In the genomic region with DNA sequence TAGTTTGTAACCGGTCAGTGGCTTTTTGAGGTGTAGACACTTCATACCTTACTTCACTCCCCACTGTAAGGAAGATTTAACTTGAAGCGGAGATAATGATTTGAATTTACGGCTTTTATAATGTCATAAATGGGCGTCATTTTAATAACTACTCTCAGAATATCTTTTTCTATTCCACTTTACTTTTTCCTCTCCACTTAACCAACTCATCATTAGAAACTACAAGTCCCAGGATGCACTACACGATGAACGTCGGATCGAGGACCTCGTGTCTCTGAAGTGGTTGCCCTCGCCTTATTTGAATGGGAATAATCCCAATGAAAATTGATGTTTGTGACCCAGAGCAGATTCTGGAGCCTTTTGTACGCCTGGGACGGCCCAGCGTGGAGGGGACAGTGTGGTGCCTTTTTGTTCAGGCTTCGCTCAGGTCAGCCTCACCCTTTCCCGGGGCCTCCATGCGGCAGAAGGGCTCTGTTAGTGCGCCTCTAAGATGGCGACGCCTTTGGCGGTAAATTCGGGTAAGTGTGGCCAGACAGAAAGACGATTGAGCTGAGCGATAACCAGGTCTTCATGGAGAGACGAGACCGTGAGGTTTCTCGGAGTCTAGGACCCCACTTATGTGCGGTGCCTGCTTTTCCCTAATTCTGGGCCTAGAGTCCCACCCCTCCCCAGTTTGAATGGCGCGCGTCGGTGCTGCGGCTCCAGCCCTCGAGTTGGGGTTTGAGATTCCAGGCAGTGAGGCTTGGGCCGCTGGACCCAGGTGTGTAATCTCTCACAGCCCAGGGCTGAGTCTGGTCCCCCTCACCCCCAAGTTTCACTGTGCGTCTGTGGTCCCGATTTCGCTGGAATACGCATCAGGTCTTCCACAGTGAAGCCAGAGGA, we compare ENCODE assay signal across 1 cellular context.
TF ChIP-seq lines count a peak whose summit lies in the region.

NUP205 (plus strand) TSS at position 463 of the 882 bp plus-strand sequence; CDS start at position 491, 28 bp downstream.

TF ChIP-seq in HepG2, 621 proteins besides CTCF, POLR2A, EP300 and RAD21 (continued from another document and continues in another):
- TF ChIP-seq, protein P1, sequence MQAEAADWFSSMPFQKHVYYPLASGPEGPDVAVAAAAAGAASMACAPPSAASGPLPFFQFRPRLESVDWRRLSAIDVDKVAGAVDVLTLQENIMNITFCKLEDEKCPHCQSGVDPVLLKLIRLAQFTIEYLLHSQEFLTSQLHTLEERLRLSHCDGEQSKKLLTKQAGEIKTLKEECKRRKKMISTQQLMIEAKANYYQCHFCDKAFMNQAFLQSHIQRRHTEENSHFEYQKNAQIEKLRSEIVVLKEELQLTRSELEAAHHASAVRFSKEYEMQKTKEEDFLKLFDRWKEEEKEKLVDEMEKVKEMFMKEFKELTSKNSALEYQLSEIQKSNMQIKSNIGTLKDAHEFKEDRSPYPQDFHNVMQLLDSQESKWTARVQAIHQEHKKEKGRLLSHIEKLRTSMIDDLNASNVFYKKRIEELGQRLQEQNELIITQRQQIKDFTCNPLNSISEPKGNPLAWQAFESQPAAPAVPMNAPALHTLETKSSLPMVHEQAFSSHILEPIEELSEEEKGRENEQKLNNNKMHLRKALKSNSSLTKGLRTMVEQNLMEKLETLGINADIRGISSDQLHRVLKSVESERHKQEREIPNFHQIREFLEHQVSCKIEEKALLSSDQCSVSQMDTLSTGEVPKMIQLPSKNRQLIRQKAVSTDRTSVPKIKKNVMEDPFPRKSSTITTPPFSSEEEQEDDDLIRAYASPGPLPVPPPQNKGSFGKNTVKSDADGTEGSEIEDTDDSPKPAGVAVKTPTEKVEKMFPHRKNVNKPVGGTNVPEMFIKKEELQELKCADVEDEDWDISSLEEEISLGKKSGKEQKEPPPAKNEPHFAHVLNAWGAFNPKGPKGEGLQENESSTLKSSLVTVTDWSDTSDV (CRISPR knock-in tag; IDR thresholded peaks at IDR 0.05), result peak; percentile 83
- 0 out of 2 replicates have a peak, but pooled peaks have one; percentile 50 for TF ChIP-seq NFATC3 (CRISPR knock-in tag; IDR thresholded peaks at IDR 0.05)
- TF ChIP-seq ZNF652 (CRISPR knock-in tag; IDR thresholded peaks at IDR 0.05; ENCODE audit: borderline replicate concordance, low read depth), result 0 out of 2 replicates have a peak, but pooled peaks have one; percentile 24
- no peak for TF ChIP-seq ZNF333 (CRISPR knock-in tag; IDR thresholded peaks at IDR 0.05; ENCODE audit: borderline replicate concordance)
- peak; percentile 73; the same call in 1 of the 2 replicates for TF ChIP-seq ZNF253 (CRISPR knock-in tag; IDR thresholded peaks at IDR 0.05; ENCODE audit: borderline replicate concordance)
- no peak for TF ChIP-seq CENPT (CRISPR knock-in tag; IDR thresholded peaks at IDR 0.05; ENCODE audit: low read depth)
- TF ChIP-seq, protein P2, sequence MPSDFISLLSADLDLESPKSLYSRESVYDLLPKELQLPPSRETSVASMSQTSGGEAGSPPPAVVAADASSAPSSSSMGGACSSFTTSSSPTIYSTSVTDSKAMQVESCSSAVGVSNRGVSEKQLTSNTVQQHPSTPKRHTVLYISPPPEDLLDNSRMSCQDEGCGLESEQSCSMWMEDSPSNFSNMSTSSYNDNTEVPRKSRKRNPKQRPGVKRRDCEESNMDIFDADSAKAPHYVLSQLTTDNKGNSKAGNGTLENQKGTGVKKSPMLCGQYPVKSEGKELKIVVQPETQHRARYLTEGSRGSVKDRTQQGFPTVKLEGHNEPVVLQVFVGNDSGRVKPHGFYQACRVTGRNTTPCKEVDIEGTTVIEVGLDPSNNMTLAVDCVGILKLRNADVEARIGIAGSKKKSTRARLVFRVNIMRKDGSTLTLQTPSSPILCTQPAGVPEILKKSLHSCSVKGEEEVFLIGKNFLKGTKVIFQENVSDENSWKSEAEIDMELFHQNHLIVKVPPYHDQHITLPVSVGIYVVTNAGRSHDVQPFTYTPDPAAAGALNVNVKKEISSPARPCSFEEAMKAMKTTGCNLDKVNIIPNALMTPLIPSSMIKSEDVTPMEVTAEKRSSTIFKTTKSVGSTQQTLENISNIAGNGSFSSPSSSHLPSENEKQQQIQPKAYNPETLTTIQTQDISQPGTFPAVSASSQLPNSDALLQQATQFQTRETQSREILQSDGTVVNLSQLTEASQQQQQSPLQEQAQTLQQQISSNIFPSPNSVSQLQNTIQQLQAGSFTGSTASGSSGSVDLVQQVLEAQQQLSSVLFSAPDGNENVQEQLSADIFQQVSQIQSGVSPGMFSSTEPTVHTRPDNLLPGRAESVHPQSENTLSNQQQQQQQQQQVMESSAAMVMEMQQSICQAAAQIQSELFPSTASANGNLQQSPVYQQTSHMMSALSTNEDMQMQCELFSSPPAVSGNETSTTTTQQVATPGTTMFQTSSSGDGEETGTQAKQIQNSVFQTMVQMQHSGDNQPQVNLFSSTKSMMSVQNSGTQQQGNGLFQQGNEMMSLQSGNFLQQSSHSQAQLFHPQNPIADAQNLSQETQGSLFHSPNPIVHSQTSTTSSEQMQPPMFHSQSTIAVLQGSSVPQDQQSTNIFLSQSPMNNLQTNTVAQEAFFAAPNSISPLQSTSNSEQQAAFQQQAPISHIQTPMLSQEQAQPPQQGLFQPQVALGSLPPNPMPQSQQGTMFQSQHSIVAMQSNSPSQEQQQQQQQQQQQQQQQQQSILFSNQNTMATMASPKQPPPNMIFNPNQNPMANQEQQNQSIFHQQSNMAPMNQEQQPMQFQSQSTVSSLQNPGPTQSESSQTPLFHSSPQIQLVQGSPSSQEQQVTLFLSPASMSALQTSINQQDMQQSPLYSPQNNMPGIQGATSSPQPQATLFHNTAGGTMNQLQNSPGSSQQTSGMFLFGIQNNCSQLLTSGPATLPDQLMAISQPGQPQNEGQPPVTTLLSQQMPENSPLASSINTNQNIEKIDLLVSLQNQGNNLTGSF (CRISPR knock-in tag; IDR thresholded peaks at IDR 0.05), result 0 out of 2 replicates have a peak, but pooled peaks have one; percentile 80
- TF ChIP-seq, protein P3, sequence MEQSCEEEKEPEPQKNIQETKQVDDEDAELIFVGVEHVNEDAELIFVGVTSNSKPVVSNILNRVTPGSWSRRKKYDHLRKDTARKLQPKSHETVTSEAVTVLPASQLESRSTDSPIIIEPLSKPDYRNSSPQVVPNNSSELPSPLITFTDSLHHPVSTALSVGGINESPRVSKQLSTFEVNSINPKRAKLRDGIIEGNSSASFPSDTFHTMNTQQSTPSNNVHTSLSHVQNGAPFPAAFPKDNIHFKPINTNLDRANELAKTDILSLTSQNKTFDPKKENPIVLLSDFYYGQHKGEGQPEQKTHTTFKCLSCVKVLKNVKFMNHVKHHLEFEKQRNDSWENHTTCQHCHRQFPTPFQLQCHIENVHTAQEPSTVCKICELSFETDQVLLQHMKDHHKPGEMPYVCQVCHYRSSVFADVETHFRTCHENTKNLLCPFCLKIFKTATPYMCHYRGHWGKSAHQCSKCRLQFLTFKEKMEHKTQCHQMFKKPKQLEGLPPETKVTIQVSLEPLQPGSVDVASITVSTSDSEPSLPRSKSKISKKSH (CRISPR knock-in tag; IDR thresholded peaks at IDR 0.05; ENCODE audit: borderline replicate concordance), result peak; percentile 85; the same call in 1 of the 2 replicates
- TF ChIP-seq ATF3 (CRISPR knock-in tag; IDR thresholded peaks at IDR 0.05), result no peak
- peak; percentile 72; the same call in 1 of the 2 replicates for TF ChIP-seq GMEB2 (CRISPR knock-in tag; IDR thresholded peaks at IDR 0.05; ENCODE audit: low read depth)
- no peak for TF ChIP-seq RBM39 (IDR thresholded peaks at IDR 0.05; ENCODE audit: low read depth, low read length, poor library complexity, severe bottlenecking)
- TF ChIP-seq, protein P4, sequence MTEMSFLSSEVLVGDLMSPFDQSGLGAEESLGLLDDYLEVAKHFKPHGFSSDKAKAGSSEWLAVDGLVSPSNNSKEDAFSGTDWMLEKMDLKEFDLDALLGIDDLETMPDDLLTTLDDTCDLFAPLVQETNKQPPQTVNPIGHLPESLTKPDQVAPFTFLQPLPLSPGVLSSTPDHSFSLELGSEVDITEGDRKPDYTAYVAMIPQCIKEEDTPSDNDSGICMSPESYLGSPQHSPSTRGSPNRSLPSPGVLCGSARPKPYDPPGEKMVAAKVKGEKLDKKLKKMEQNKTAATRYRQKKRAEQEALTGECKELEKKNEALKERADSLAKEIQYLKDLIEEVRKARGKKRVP (CRISPR knock-in tag; IDR thresholded peaks at IDR 0.05), result peak in 1 of 2 experiments; percentile 58; a peak in 2 of 4 replicates
- TF ChIP-seq ZBTB1 (CRISPR knock-in tag; IDR thresholded peaks at IDR 0.05; ENCODE audit: borderline replicate concordance), result no peak
- peak; percentile 94 for TF ChIP-seq MAX (IDR thresholded peaks at IDR 0.05)
- peak; percentile 70; the same call in 1 of the 2 replicates for TF ChIP-seq ZNF776 (CRISPR knock-in tag; IDR thresholded peaks at IDR 0.05)
- peak; percentile 90 for TF ChIP-seq RNF2 (conservative IDR thresholded peaks at IDR 0.05; ENCODE audit: low read depth)
- TF ChIP-seq ZNF33A (CRISPR knock-in tag; IDR thresholded peaks at IDR 0.05; ENCODE audit: borderline replicate concordance), result peak; percentile 86; the same call in 1 of the 2 replicates
- TF ChIP-seq, protein P5, sequence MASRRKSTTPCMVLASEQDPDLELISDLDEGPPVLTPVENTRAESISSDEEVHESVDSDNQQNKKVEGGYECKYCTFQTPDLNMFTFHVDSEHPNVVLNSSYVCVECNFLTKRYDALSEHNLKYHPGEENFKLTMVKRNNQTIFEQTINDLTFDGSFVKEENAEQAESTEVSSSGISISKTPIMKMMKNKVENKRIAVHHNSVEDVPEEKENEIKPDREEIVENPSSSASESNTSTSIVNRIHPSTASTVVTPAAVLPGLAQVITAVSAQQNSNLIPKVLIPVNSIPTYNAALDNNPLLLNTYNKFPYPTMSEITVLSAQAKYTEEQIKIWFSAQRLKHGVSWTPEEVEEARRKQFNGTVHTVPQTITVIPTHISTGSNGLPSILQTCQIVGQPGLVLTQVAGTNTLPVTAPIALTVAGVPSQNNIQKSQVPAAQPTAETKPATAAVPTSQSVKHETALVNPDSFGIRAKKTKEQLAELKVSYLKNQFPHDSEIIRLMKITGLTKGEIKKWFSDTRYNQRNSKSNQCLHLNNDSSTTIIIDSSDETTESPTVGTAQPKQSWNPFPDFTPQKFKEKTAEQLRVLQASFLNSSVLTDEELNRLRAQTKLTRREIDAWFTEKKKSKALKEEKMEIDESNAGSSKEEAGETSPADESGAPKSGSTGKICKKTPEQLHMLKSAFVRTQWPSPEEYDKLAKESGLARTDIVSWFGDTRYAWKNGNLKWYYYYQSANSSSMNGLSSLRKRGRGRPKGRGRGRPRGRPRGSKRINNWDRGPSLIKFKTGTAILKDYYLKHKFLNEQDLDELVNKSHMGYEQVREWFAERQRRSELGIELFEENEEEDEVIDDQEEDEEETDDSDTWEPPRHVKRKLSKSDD (CRISPR knock-in tag; IDR thresholded peaks at IDR 0.05; ENCODE audit: low read depth), result peak; percentile 92
- TF ChIP-seq, protein P6, sequence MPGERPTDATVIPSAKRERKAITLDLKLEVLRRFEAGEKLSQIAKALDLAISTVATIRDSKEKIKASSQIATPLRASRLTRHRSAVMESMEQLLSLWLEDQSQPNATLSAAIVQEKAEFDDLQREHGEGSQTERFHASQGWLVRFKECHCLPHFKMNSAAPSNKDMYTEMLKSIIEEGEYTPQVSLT (CRISPR knock-in tag; IDR thresholded peaks at IDR 0.05; ENCODE audit: borderline replicate concordance, low read depth), result no peak
- TF ChIP-seq HOXA3 (CRISPR knock-in tag; IDR thresholded peaks at IDR 0.05), result peak; percentile 88
- TF ChIP-seq ZNF569 (CRISPR knock-in tag; IDR thresholded peaks at IDR 0.05; ENCODE audit: borderline replicate concordance), result no peak
- TF ChIP-seq ZNF777 (CRISPR knock-in tag; IDR thresholded peaks at IDR 0.05), result peak; percentile 71
- TF ChIP-seq EHMT2 (IDR thresholded peaks at IDR 0.05; ENCODE audit: borderline replicate concordance, low read depth, low read length), result no peak
- TF ChIP-seq KDM5B (CRISPR knock-in tag; IDR thresholded peaks at IDR 0.05; ENCODE audit: borderline replicate concordance), result peak; percentile 80
- TF ChIP-seq SYNCRIP (IDR thresholded peaks at IDR 0.05; ENCODE audit: insufficient read depth, low read depth, low read length), result no peak
- peak in 1 of 2 experiments; percentile 85; a peak in 1 of 4 replicates for TF ChIP-seq KLF16 (CRISPR knock-in tag; IDR thresholded peaks at IDR 0.05)
- TF ChIP-seq ZNF749 (CRISPR knock-in tag; IDR thresholded peaks at IDR 0.05; ENCODE audit: borderline replicate concordance), result peak; percentile 81; the same call in 1 of the 2 replicates
- TF ChIP-seq ZNF232 (CRISPR knock-in tag; IDR thresholded peaks at IDR 0.05; ENCODE audit: borderline replicate concordance), result peak; percentile 62; the same call in 1 of the 2 replicates
- TF ChIP-seq CHD4 (IDR thresholded peaks at IDR 0.05; ENCODE audit: borderline replicate concordance, low read length), result no peak
- TF ChIP-seq, protein P7, sequence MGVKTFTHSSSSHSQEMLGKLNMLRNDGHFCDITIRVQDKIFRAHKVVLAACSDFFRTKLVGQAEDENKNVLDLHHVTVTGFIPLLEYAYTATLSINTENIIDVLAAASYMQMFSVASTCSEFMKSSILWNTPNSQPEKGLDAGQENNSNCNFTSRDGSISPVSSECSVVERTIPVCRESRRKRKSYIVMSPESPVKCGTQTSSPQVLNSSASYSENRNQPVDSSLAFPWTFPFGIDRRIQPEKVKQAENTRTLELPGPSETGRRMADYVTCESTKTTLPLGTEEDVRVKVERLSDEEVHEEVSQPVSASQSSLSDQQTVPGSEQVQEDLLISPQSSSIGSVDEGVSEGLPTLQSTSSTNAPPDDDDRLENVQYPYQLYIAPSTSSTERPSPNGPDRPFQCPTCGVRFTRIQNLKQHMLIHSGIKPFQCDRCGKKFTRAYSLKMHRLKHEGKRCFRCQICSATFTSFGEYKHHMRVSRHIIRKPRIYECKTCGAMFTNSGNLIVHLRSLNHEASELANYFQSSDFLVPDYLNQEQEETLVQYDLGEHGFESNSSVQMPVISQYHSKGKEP (CRISPR knock-in tag; IDR thresholded peaks at IDR 0.05), result peak; percentile 87
- TF ChIP-seq HDAC6 (IDR thresholded peaks at IDR 0.05; ENCODE audit: low read depth, low read length), result peak; percentile 73; the same call in 1 of the 2 replicates
